ENCODE assay signal across 1 cellular context in genomic region chr19:4375620-4376228, GRCh38.
TF ChIP-seq lines count a peak whose summit lies in the region.

No MANE protein-coding gene starts in this region.

TF ChIP-seq in GM12878, 131 proteins besides CTCF, POLR2A, EP300 and RAD21 (continued from another document and continues in another):
- TF ChIP-seq E2F8 (IDR thresholded peaks at IDR 0.05; ENCODE audit: low read depth, partially characterized antibody) (no peak), MTA3 (IDR thresholded peaks at IDR 0.05; ENCODE audit: borderline replicate concordance, low read length) (no peak), ZSCAN29 (IDR thresholded peaks at IDR 0.05) (no peak), RUNX3 (IDR thresholded peaks at IDR 0.05; ENCODE audit: low read length) (peak; percentile 73; the same call in 1 of the 2 replicates), SMAD1 (IDR thresholded peaks at IDR 0.05; ENCODE audit: low read depth, partially characterized antibody) (no peak), PRDM15 (CRISPR knock-in tag; IDR thresholded peaks at IDR 0.05) (no peak), RELA (IDR thresholded peaks at IDR 0.05; ENCODE audit: borderline replicate concordance, partially characterized antibody) (no peak), CREB1 (IDR thresholded peaks at IDR 0.05; ENCODE audit: low read depth) (peak; percentile 57), E2F4 (IDR thresholded peaks at IDR 0.05; ENCODE audit: low read depth, low read length) (no peak), ZNF384 (IDR thresholded peaks at IDR 0.05; ENCODE audit: borderline replicate concordance, low read depth, low read length) (no peak), HSF1 (IDR thresholded peaks at IDR 0.05; ENCODE audit: low read depth, low read length) (no peak), MAX (IDR thresholded peaks at IDR 0.05; ENCODE audit: low read depth, low read length) (no peak), ATF7 (IDR thresholded peaks at IDR 0.05; ENCODE audit: low read depth) (peak; percentile 98), ESRRA (IDR thresholded peaks at IDR 0.05; ENCODE audit: low read length) (no peak), BCL3 (IDR thresholded peaks at IDR 0.05; ENCODE audit: borderline replicate concordance, insufficient read depth, low read depth, low read length, poor library complexity, severe bottlenecking) (no peak), BCL11A (IDR thresholded peaks at IDR 0.05; ENCODE audit: low read depth, low read length) (no peak), BACH1 (IDR thresholded peaks at IDR 0.05; ENCODE audit: borderline replicate concordance) (no peak), NRF1 (conservative IDR thresholded peaks at IDR 0.05; ENCODE audit: low read depth, low read length) (no peak), ETV6 (conservative IDR thresholded peaks at IDR 0.05 in 1 of 2, IDR thresholded peaks at IDR 0.05 in 1 of 2; ENCODE audit: borderline replicate concordance in 1 of 2, low read depth in 1 of 2) (no peak), HDGF (IDR thresholded peaks at IDR 0.05) (no peak), TCF12 (IDR thresholded peaks at IDR 0.05; ENCODE audit: low read depth, low read length) (peak; percentile 53; the same call in 1 of the 2 replicates), FOS (IDR thresholded peaks at IDR 0.05; ENCODE audit: borderline replicate concordance, extremely low read depth, insufficient read length) (no peak), RB1 (IDR thresholded peaks at IDR 0.05; ENCODE audit: borderline replicate concordance) (no peak), ZNF622 (IDR thresholded peaks at IDR 0.05) (no peak), HDAC6 (IDR thresholded peaks at IDR 0.05; ENCODE audit: unreplicated experiment) (no peak), TCF3 (IDR thresholded peaks at IDR 0.05; ENCODE audit: borderline replicate concordance, insufficient read depth, low read depth, low read length) (no peak), RBBP5 (conservative IDR thresholded peaks at IDR 0.05) (no peak), SMC3 (IDR thresholded peaks at IDR 0.05; ENCODE audit: borderline replicate concordance, low read length) (0 out of 2 replicates have a peak, but pooled peaks have one; percentile 2), CHD4 (IDR thresholded peaks at IDR 0.05) (no peak), ZNF592 (IDR thresholded peaks at IDR 0.05) (0 out of 2 replicates have a peak, but pooled peaks have one; percentile 9), CBFB (IDR thresholded peaks at IDR 0.05; ENCODE audit: low read depth) (no peak), EED (IDR thresholded peaks at IDR 0.05; ENCODE audit: low read depth) (peak; percentile 77), LARP7 (IDR thresholded peaks at IDR 0.05) (no peak), SREBF1 (IDR thresholded peaks at IDR 0.05; ENCODE audit: low read length) (no peak), NKRF (conservative IDR thresholded peaks at IDR 0.05) (no peak), HCFC1 (IDR thresholded peaks at IDR 0.05; ENCODE audit: low read length) (no peak), CEBPB (IDR thresholded peaks at IDR 0.05; ENCODE audit: borderline replicate concordance in 1 of 2, low read depth in 2 of 2, low read length in 2 of 2) (0 out of 4 replicates have a peak, but pooled peaks of 1 of the 2 experiments have one; percentile 10), ATF2 (IDR thresholded peaks at IDR 0.05; ENCODE audit: low read length) (no peak; the same call in 1 of the 2 replicates), NFIC (IDR thresholded peaks at IDR 0.05; ENCODE audit: low read depth, low read length) (no peak)
